ENCODE assay signal across 19 cellular contexts in genomic region chr1:199303035-199303434, GRCh38.
"Had no signal": no experiment of that assay in that cellular context is flagged by ENCODE, and none has a peak within 500 bp of the region (broad histone marks: within the 10 kb centered on the region; RNA-seq: fewer than 3 reads in every experiment).

No MANE protein-coding gene starts in this region.

- DNase-seq: activated CD4-positive, alpha-beta memory T cell treated with anti-CD3 and anti-CD28 coated beads for 36 hours; activated CD4-positive, alpha-beta T cell treated with anti-CD3 and anti-CD28 coated beads for 1 hour; activated CD4-positive, alpha-beta T cell treated with anti-CD3 and anti-CD28 coated beads for 48 hours; activated CD8-positive, alpha-beta memory T cell treated with anti-CD3 and anti-CD28 coated beads, Interleukin-2, amount 10 ng/mL, durations not matched to agents 7 days and 5 days; activated CD8-positive, alpha-beta memory T cell treated with anti-CD3 and anti-CD28 coated beads, Interleukin-2, amount 50 U/mL, for 4 hours; activated effector memory CD4-positive, alpha-beta T cell treated with Interleukin-2 at 50 U/mL for 16 hours; activated gamma-delta T cell treated with Interleukin-2 at 50 U/mL for 16 hours; activated naive CD4-positive, alpha-beta T cell treated with anti-CD3 and anti-CD28 coated beads, Interleukin-2, amount 50 U/mL, for 16 hours; anterior cingulate cortex; dorsolateral prefrontal cortex; effector memory CD4-positive, alpha-beta T cell; endodermal cell; heart left ventricle; T-helper 2 cell had no signal

- ATAC-seq: activated CD8-positive, alpha-beta memory T cell treated with anti-CD3 and anti-CD28 coated beads, Interleukin-2, amount 10 ng/mL, durations not matched to agents 7 days and 5 days; esophagus mucosa; heart left ventricle had no signal

- H3K27ac Mint-ChIP-seq: activated CD4-positive, alpha-beta memory T cell treated with anti-CD3 and anti-CD28 coated beads for 36 hours; activated CD8-positive, alpha-beta memory T cell treated with anti-CD3 and anti-CD28 coated beads, Interleukin-2, amount 10 ng/mL, durations not matched to agents 7 days and 5 days; activated T-helper 17 cell treated with anti-CD3 and anti-CD28 coated beads, Interleukin-2, amount 50 U/mL, for 72 hours; dendritic cell treated with granulocyte-macrophage colony-stimulating factor and Interleukin-4, amounts not matched to agents 40 ng/mL and 50 ng/mL, for 4 days; endodermal cell; WTC11 had no signal

- H3K9me3 Mint-ChIP-seq: activated CD4-positive, alpha-beta memory T cell treated with anti-CD3 and anti-CD28 coated beads for 36 hours; activated T-helper 17 cell treated with anti-CD3 and anti-CD28 coated beads, Interleukin-2, amount 50 U/mL, for 72 hours; central memory CD8-positive, alpha-beta T cell; dendritic cell treated with granulocyte-macrophage colony-stimulating factor and Interleukin-4, amounts not matched to agents 40 ng/mL and 50 ng/mL, for 4 days; endodermal cell; WTC11 had no signal

- H3K4me3 Mint-ChIP-seq: activated CD4-positive, alpha-beta memory T cell treated with anti-CD3 and anti-CD28 coated beads for 36 hours; activated CD8-positive, alpha-beta memory T cell treated with anti-CD3 and anti-CD28 coated beads, Interleukin-2, amount 10 ng/mL, durations not matched to agents 7 days and 5 days; activated T-helper 17 cell treated with anti-CD3 and anti-CD28 coated beads, Interleukin-2, amount 50 U/mL, for 72 hours; central memory CD8-positive, alpha-beta T cell; dendritic cell treated with granulocyte-macrophage colony-stimulating factor and Interleukin-4, amounts not matched to agents 40 ng/mL and 50 ng/mL, for 4 days; endodermal cell; WTC11 had no signal

- H3K27me3 Mint-ChIP-seq: dendritic cell treated with granulocyte-macrophage colony-stimulating factor and Interleukin-4, amounts not matched to agents 40 ng/mL and 50 ng/mL, for 4 days had no signal

- H3K36me3 Mint-ChIP-seq: activated CD4-positive, alpha-beta memory T cell treated with anti-CD3 and anti-CD28 coated beads for 36 hours; activated CD8-positive, alpha-beta memory T cell treated with anti-CD3 and anti-CD28 coated beads, Interleukin-2, amount 10 ng/mL, durations not matched to agents 7 days and 5 days; WTC11 had no signal
